ENCODE assay signal across 1 cellular context in genomic region chr16:66899945-66900688, GRCh38.
TF ChIP-seq lines count a peak whose summit lies in the region.

No MANE protein-coding gene starts in this region.

TF ChIP-seq in K562, 482 proteins besides CTCF, POLR2A, EP300 and RAD21 (continued from another document and continues in another):
- TF ChIP-seq CHD7 (IDR thresholded peaks at IDR 0.05; ENCODE audit: low read depth, low read length) = no peak
- no peak for TF ChIP-seq NCOA2 (IDR thresholded peaks at IDR 0.05; ENCODE audit: partially characterized antibody in 2 of 2)
- no peak for TF ChIP-seq ATF1 (CRISPR knock-in tag; IDR thresholded peaks at IDR 0.05)
- peak; percentile 61; the same call in 1 of the 2 replicates for TF ChIP-seq ATF1 (tag; IDR thresholded peaks at IDR 0.05)
- no peak for TF ChIP-seq THRA (IDR thresholded peaks at IDR 0.05)
- TF ChIP-seq SRSF9 (IDR thresholded peaks at IDR 0.05; ENCODE audit: borderline replicate concordance, low read depth, low read length) = no peak
- TF ChIP-seq SIN3B (IDR thresholded peaks at IDR 0.05; ENCODE audit: low read depth) = no peak
- TF ChIP-seq MAZ (CRISPR knock-in tag; conservative IDR thresholded peaks at IDR 0.05 in 1 of 2, IDR thresholded peaks at IDR 0.05 in 1 of 2) = peak; percentile 44 to 58; a peak in 2 of 4 replicates
- TF ChIP-seq MYC (IDR thresholded peaks at IDR 0.05; ENCODE audit: low read depth, low read length) = peak; percentile 91
- TF ChIP-seq MYC (CRISPR knock-in tag; IDR thresholded peaks at IDR 0.05; ENCODE audit: borderline replicate concordance, low read depth) = no peak
- peak; percentile 46 for TF ChIP-seq CBFA2T2 (conservative IDR thresholded peaks at IDR 0.05)
- TF ChIP-seq RBFOX2 (IDR thresholded peaks at IDR 0.05; ENCODE audit: low read depth, low read length) = peak; percentile 78
- peak; percentile 99 for TF ChIP-seq LEF1 (IDR thresholded peaks at IDR 0.05)
- peak; percentile 92 for TF ChIP-seq SMARCA4 (IDR thresholded peaks at IDR 0.05)
- TF ChIP-seq ARID1B (IDR thresholded peaks at IDR 0.05) = peak; percentile 84
- no peak for TF ChIP-seq TCFL5 (CRISPR knock-in tag; conservative IDR thresholded peaks at IDR 0.05)
- peak; percentile 98 for TF ChIP-seq ATF7 (IDR thresholded peaks at IDR 0.05)
- TF ChIP-seq NFE2L1 (tag; IDR thresholded peaks at IDR 0.05; ENCODE audit: borderline replicate concordance, low read depth) = no peak; the same call in 1 of the 2 replicates
- no peak for TF ChIP-seq PTTG1 (tag; IDR thresholded peaks at IDR 0.05; ENCODE audit: low read depth)
- TF ChIP-seq MIER1 (IDR thresholded peaks at IDR 0.05; ENCODE audit: low read depth) = no peak
- no peak for TF ChIP-seq TAF7 (tag; IDR thresholded peaks at IDR 0.05)
- peak; percentile 4; the same call in 1 of the 2 replicates for TF ChIP-seq EGR1 (conservative IDR thresholded peaks at IDR 0.05)
- 0 out of 2 replicates have a peak, but pooled peaks have one; percentile 9 for TF ChIP-seq DMBX1 (CRISPR knock-in tag; IDR thresholded peaks at IDR 0.05; ENCODE audit: borderline replicate concordance)
- 0 out of 2 replicates have a peak, but pooled peaks have one; percentile 11 for TF ChIP-seq GABPB1 (CRISPR knock-in tag; IDR thresholded peaks at IDR 0.05)
- no peak for TF ChIP-seq E2F4 (CRISPR knock-in tag; IDR thresholded peaks at IDR 0.05; ENCODE audit: low read depth)
- TF ChIP-seq ZSCAN32 (CRISPR knock-in tag; IDR thresholded peaks at IDR 0.05) = no peak
- TF ChIP-seq ATF6 (CRISPR knock-in tag; IDR thresholded peaks at IDR 0.05) = no peak
- no peak; the same call in none of the 2 replicates for TF ChIP-seq ESRRA (IDR thresholded peaks at IDR 0.05; ENCODE audit: borderline replicate concordance, low read depth)
- no peak for TF ChIP-seq FOXA1 (IDR thresholded peaks at IDR 0.05; ENCODE audit: borderline replicate concordance)
- no peak for TF ChIP-seq MAFK (IDR thresholded peaks at IDR 0.05; ENCODE audit: low read length)
- TF ChIP-seq POLR2H (tag; IDR thresholded peaks at IDR 0.05; ENCODE audit: low read depth) = peak; percentile 83
- no peak for TF ChIP-seq ZNF282 (CRISPR knock-in tag; IDR thresholded peaks at IDR 0.05)
- no peak for TF ChIP-seq ZC3H4 (CRISPR knock-in tag; IDR thresholded peaks at IDR 0.05; ENCODE audit: borderline replicate concordance)
- TF ChIP-seq ZNF263 (CRISPR knock-in tag; IDR thresholded peaks at IDR 0.05; ENCODE audit: borderline replicate concordance) = peak; percentile 14; the same call in 1 of the 2 replicates
- TF ChIP-seq DDX20 (tag; IDR thresholded peaks at IDR 0.05; ENCODE audit: low read depth) = peak; percentile 61; the same call in 1 of the 2 replicates
- no peak for TF ChIP-seq FOXJ3 (CRISPR knock-in tag; IDR thresholded peaks at IDR 0.05)
- TF ChIP-seq GTF3C2 (IDR thresholded peaks at IDR 0.05; ENCODE audit: borderline replicate concordance, extremely low read depth, insufficient read length) = no peak
- TF ChIP-seq BCL6 (CRISPR knock-in tag; IDR thresholded peaks at IDR 0.05) = no peak
- no peak for TF ChIP-seq CBX5 (IDR thresholded peaks at IDR 0.05; ENCODE audit: borderline replicate concordance, low read depth)
- peak; percentile 51; the same call in 1 of the 2 replicates for TF ChIP-seq MBD2 (IDR thresholded peaks at IDR 0.05; ENCODE audit: borderline replicate concordance, low read depth)
- 0 out of 2 replicates have a peak, but pooled peaks have one; percentile 23 for TF ChIP-seq MTA1 (IDR thresholded peaks at IDR 0.05; ENCODE audit: borderline replicate concordance)
- TF ChIP-seq CEBPZ (IDR thresholded peaks at IDR 0.05; ENCODE audit: borderline replicate concordance, low read depth, low read length) = no peak
